ENCODE assay signal across 23 cellular contexts in the genomic region with DNA sequence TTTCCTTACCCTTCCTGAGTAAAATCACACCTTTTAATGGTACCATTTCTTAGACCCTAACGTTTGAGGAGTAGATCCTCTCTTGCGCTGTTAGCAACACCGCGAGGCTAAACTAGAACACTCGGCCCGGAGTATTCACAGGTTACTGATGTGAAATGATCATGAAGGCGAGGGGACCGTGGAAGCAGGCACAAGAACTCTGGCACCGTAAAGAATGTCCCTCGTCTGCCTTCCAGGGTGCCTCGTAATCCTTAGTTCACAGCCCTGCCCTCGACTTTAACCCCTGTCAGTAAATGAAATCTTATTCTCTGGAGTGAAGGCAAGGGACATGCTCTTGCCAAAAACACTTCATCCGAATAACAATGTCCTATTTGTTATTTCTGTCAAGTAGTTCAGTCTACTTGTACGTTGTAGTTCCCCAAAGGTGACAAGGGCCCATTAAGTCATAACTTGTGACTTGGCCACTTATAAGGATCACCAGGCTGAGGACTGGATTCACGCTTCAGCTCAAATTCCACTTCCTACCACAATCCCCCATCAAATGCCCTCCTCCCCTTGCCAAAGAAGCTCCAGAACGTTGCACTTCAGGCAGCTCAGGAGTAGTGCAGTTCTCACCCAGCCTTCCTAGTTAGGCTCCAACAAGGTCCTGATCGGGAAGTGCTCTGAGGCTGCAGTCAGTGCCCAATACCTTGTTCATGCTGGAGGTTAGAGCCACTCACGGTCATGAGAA. TPM values are rescaled to one million over a fixed set of nuclear protein-coding genes. Genes with fewer than 3 reads are reported as not detected.
DNase-seq lines count a peak whose midpoint lies in the region; ATAC-seq, FAIRE-seq and TF ChIP-seq lines count a peak whose summit lies in the region.
"Had no signal": no experiment of that assay in that cellular context is flagged by ENCODE, and none has a peak within 500 bp of the region (broad histone marks: within the 10 kb centered on the region; RNA-seq: fewer than 3 reads in every experiment).

No MANE protein-coding gene starts in this region.

- SMC1A ChIA-PET in GM12878 (lab: Charles Lee; ENCODE audit: uncharacterized antibody, unreplicated experiment) = interaction anchor here (0.8 to 3.4 kb wide), 4 partner anchors 27 to 734 kb away, joined by 3 to 61 read pairs (median 3); no protein-coding TSS in a partner anchor

- no peak for TF ChIP-seq EP300 in GM12878 (IDR thresholded peaks at IDR 0.05; ENCODE audit: borderline replicate concordance in 1 of 2, control insufficient read depth in 1 of 2, low read depth in 2 of 2, low read length in 2 of 2)

- TF ChIP-seq CTCF in HEK293 (tag by site-specific recombination; IDR thresholded peaks at IDR 0.05) (no peak), GM12878 (IDR thresholded peaks at IDR 0.05 in 2 of 3, conservative IDR thresholded peaks at IDR 0.05 in 1 of 3; ENCODE audit: control insufficient read depth in 2 of 3, extremely low read depth in 1 of 3, insufficient read depth in 1 of 3, low read depth in 3 of 3, low read length in 3 of 3) (no peak), parathyroid adenoma (IDR thresholded peaks at IDR 0.05) (no peak), spleen (IDR thresholded peaks at IDR 0.05 in 8 of 11, conservative IDR thresholded peaks at IDR 0.05 in 3 of 11) (no peak)

- H3K27me3 Mint-ChIP-seq in activated T-cell treated with anti-CD3 and anti-CD28 coated beads, Interleukin-2, amount 50 U/mL, for 24 hours = peaks cover 16% of the 10 kb centered on the region
- peaks cover 7% of the 10 kb centered on the region for H3K27me3 Mint-ChIP-seq in activated T-cell treated with anti-CD3 and anti-CD28 coated beads, Interleukin-2, amount 50 U/mL, for 4 hours (ENCODE audit: low read depth)

- intact Hi-C loops in GM12878 (cut with micrococcal nuclease; ENCODE audit: unreplicated experiment) (loop anchor here (5.0 to 10.0 kb wide), 2 partner anchors 81 to 573 kb away; partner anchors contain the start of gene B3GNT7), sciatic nerve (cut with DNase I) (loop anchor here (5.0 kb wide), 1 partner anchor 166 kb away; no protein-coding TSS in a partner anchor), spleen (cut with DNase I; ENCODE audit: low total_unique reads) (no loop called here)

- RAD21 ChIA-PET in GM12878 (lab: Charles Lee; ENCODE audit: unreplicated experiment) = interaction anchor here (1.0 kb wide), 1 partner anchor 19 kb away, joined by 3 read pairs; no protein-coding TSS in a partner anchor

- no peak for ATAC-seq in activated T-cell treated with anti-CD3 and anti-CD28 coated beads, Interleukin-2, amount 50 U/mL, for 4 hours
- no peak for ATAC-seq in GM12878
- no peak for ATAC-seq in sciatic nerve
- ATAC-seq: naive thymus-derived CD4-positive, alpha-beta T cell had no signal

- H3K9me3 Mint-ChIP-seq in activated T-cell treated with anti-CD3 and anti-CD28 coated beads, Interleukin-2, amount 50 U/mL, for 24 hours = no peaks in the 10 kb centered on the region
- H3K9me3 Mint-ChIP-seq in activated T-cell treated with anti-CD3 and anti-CD28 coated beads, Interleukin-2, amount 50 U/mL, for 4 hours = no peaks in the 10 kb centered on the region
- H3K9me3 Mint-ChIP-seq: activated CD4-positive, alpha-beta T cell treated with anti-CD3 and anti-CD28 coated beads, Interleukin-2, amount 10 ng/mL, durations not matched to agents 7 days and 5 days; naive thymus-derived CD4-positive, alpha-beta T cell; T-cell had no signal

- H3K36me3 ChIP-seq in HEK293 (ENCODE audit: control insufficient read depth in 2 of 2, insufficient read depth in 1 of 2, low read length in 2 of 2) = peaks cover 0 to 40% of the 10 kb centered on the region in 2 experiments; a peak in 2 of 3 replicates
- peaks cover 8 to 27% of the 10 kb centered on the region in 2 experiments for H3K36me3 ChIP-seq in GM12878 (ENCODE audit: control insufficient read depth in 2 of 2, insufficient read depth in 2 of 2, low read length in 1 of 2)
- no peaks in the 10 kb centered on the region for H3K36me3 ChIP-seq in parathyroid adenoma (ENCODE audit: control insufficient read depth, insufficient read depth, low read length)
- H3K36me3 ChIP-seq in spleen = peaks cover 0 to 63% (median 35%) of the 10 kb centered on the region in 6 donors

- H3K4me2 ChIP-seq in GM12878 (ENCODE audit: control insufficient read depth, insufficient read depth) (no peak overlapping the region), parathyroid adenoma (ENCODE audit: low read length) (no peak overlapping the region)

- no TSS peak for BruUV-seq in GM12878 (replicated peaks; lab: Mats Ljungman, UMichigan)

- POLR2A ChIA-PET in HEK293 (lab: Yijun Ruan, JAX) = no interaction called here
- POLR2A ChIA-PET in GM12878 (lab: Charles Lee) = no interaction called here

- no peaks in the 10 kb centered on the region for H3K9me3 ChIP-seq in HEK293 (ENCODE audit: control insufficient read depth, insufficient read depth, low read depth, low read length)
- H3K9me3 ChIP-seq in GM12878 (replicated peaks; ENCODE audit: control insufficient read depth, insufficient read depth, low read length) = no peaks in the 10 kb centered on the region
- no peaks in the 10 kb centered on the region for H3K9me3 ChIP-seq in parathyroid adenoma (ENCODE audit: control insufficient read depth, low read length)
- H3K9me3 ChIP-seq in spleen = no peaks in the 10 kb centered on the region
- H3K9me3 ChIP-seq: adrenal gland had no signal

- H4K20me1 ChIP-seq in GM12878 (ENCODE audit: control insufficient read depth, insufficient read depth) = no peaks in the 10 kb centered on the region; the same call in 1 of the 2 replicates

- DNase-seq in activated T-cell treated with anti-CD3 and anti-CD28 coated beads, Interleukin-2, amount 50 U/mL, for 24 hours = no peak
- no peak for DNase-seq in activated T-cell treated with anti-CD3 and anti-CD28 coated beads, Interleukin-2, amount 50 U/mL, for 4 hours
- DNase-seq in GM12878 (ENCODE audit: low read depth, low spot score) (no peak), sciatic nerve (ENCODE audit: low spot score) (no peak), NCI-H2196 (lab: John Stamatoyannopoulos, UW; ENCODE audit: unreplicated experiment) (no peak), spleen (no peak)
- DNase-seq: activated CD4-positive, alpha-beta T cell treated with anti-CD3 and anti-CD28 coated beads, Interleukin-2, amount 10 ng/mL, durations not matched to agents 7 days and 5 days; adrenal gland; caudate nucleus; DMS 273 treated with DMSO at 0.1 percent for 48 hours; dorsolateral prefrontal cortex; foreskin melanocyte; GF-D8; naive thymus-derived CD4-positive, alpha-beta T cell; NCI-H2029; NCI-H524 treated with DMSO at 0.1 percent for 48 hours; posterior cingulate gyrus; small intestine; stimulated activated CD4-positive, alpha-beta T cell treated with anti-CD3 and anti-CD28 coated beads, Interleukin-4, amount 100 ng/mL, for 4 hours; T-cell had no signal

- CTCF ChIA-PET in HEK293 (lab: Yijun Ruan, JAX) (interaction anchor here (0.9 to 2.2 kb wide), 3 partner anchors 10 to 92 kb away, joined by 3 to 8 read pairs (median 3); no protein-coding TSS in a partner anchor), GM12878 (lab: Yijun Ruan, JAX) (interaction anchor here (0.9 to 1.6 kb wide), 2 partner anchors 27 to 166 kb away, joined by 5 to 7 read pairs; no protein-coding TSS in a partner anchor)

- no peak overlapping the region for H3K4me3 Mint-ChIP-seq in activated T-cell treated with anti-CD3 and anti-CD28 coated beads, Interleukin-2, amount 50 U/mL, for 24 hours
- H3K4me3 Mint-ChIP-seq in activated T-cell treated with anti-CD3 and anti-CD28 coated beads, Interleukin-2, amount 50 U/mL, for 4 hours = no peak overlapping the region
- H3K4me3 Mint-ChIP-seq: activated CD4-positive, alpha-beta T cell treated with anti-CD3 and anti-CD28 coated beads, Interleukin-2, amount 10 ng/mL, durations not matched to agents 7 days and 5 days; naive thymus-derived CD4-positive, alpha-beta T cell; T-cell had no signal

- in situ Hi-C loops in GM12878 (cut with MboI) = no loop called here

- H3K79me2 ChIP-seq in GM12878 (ENCODE audit: control insufficient read depth, insufficient read depth, low read length) = no peaks in the 10 kb centered on the region
- H3K79me2 ChIP-seq in parathyroid adenoma = no peaks in the 10 kb centered on the region

- FAIRE-seq in GM12878 (lab: Jason Lieb, UNC) = no peak
- FAIRE-seq: GM12892 had no signal

- peaks cover 7% of the 10 kb centered on the region for H3K4me1 Mint-ChIP-seq in activated T-cell treated with anti-CD3 and anti-CD28 coated beads, Interleukin-2, amount 50 U/mL, for 24 hours (ENCODE audit: low read depth)
- H3K4me1 Mint-ChIP-seq in activated T-cell treated with anti-CD3 and anti-CD28 coated beads, Interleukin-2, amount 50 U/mL, for 4 hours (ENCODE audit: low read depth) = peaks cover 5% of the 10 kb centered on the region

- no peak overlapping the region for H2AFZ ChIP-seq in GM12878 (ENCODE audit: control insufficient read depth, low read depth, low read length)
- peak overlapping the region; percentile 62 for H2AFZ ChIP-seq in parathyroid adenoma

- 90% methylated on average over 18 of the region's 18 CpGs for WGBS in GM12878 (ENCODE audit: insufficient coverage, insufficient replicate concordance, low lambda C conversion rate, missing lambda C conversion rate)
- WGBS in spleen, 5 donors = 77 to 87% (median 82%) methylated on average over 18 of the region's 18 CpGs

- TF ChIP-seq POLR2A in GM12878 (IDR thresholded peaks at IDR 0.05; ENCODE audit: low read depth, low read length) (no peak), spleen (IDR thresholded peaks at IDR 0.05) (no peak)

- peaks cover 52% of the 10 kb centered on the region for H3K36me3 Mint-ChIP-seq in activated T-cell treated with anti-CD3 and anti-CD28 coated beads, Interleukin-2, amount 50 U/mL, for 24 hours (ENCODE audit: low read depth)
- H3K36me3 Mint-ChIP-seq in activated T-cell treated with anti-CD3 and anti-CD28 coated beads, Interleukin-2, amount 50 U/mL, for 4 hours (ENCODE audit: insufficient read depth) = peaks cover 26% of the 10 kb centered on the region

- H3K27ac Mint-ChIP-seq in activated T-cell treated with anti-CD3 and anti-CD28 coated beads, Interleukin-2, amount 50 U/mL, for 24 hours = peak overlapping the region; percentile 50
- H3K27ac Mint-ChIP-seq: activated CD4-positive, alpha-beta T cell treated with anti-CD3 and anti-CD28 coated beads, Interleukin-2, amount 10 ng/mL, durations not matched to agents 7 days and 5 days had no signal

- H3K4me3 ChIP-seq in HEK293 (ENCODE audit: low read depth, low read length) = no peak overlapping the region
- no peak overlapping the region for H3K4me3 ChIP-seq in GM12878
- H3K4me3 ChIP-seq in parathyroid adenoma (ENCODE audit: low read depth, low read length) = no peak overlapping the region
- no peak overlapping the region for H3K4me3 ChIP-seq in spleen
- H3K4me3 ChIP-seq: adrenal gland, dorsolateral prefrontal cortex had no signal

- H3K27me3 ChIP-seq in GM12878 (replicated peaks in 1 of 2; ENCODE audit: control insufficient read depth in 2 of 2, insufficient read depth in 2 of 2, low read length in 1 of 2) (no peaks in the 10 kb centered on the region), parathyroid adenoma (ENCODE audit: control insufficient read depth, insufficient read depth, low read length) (no peaks in the 10 kb centered on the region), spleen (replicated peaks in 1 of 7) (peaks cover 0 to 19% (median 9%) of the 10 kb centered on the region in 7 donors)
- H3K27me3 ChIP-seq: adrenal gland, dorsolateral prefrontal cortex had no signal

- H3K27ac ChIP-seq in HEK293 (ENCODE audit: extremely low read depth, low read depth, low read length) (no peak overlapping the region), GM12878 (ENCODE audit: control insufficient read depth, insufficient read depth) (no peak overlapping the region), parathyroid adenoma (peak overlapping the region; percentile 94), spleen (no peak overlapping the region)
- H3K27ac ChIP-seq: adrenal gland, dorsolateral prefrontal cortex had no signal

- no peaks in the 10 kb centered on the region for H3K4me1 ChIP-seq in HEK293 (ENCODE audit: control insufficient read depth, insufficient read depth, low read length)
- no peaks in the 10 kb centered on the region for H3K4me1 ChIP-seq in GM12878 (ENCODE audit: control insufficient read depth, insufficient read depth, low read length)
- peaks cover 18% of the 10 kb centered on the region for H3K4me1 ChIP-seq in parathyroid adenoma
- peaks cover 0 to 11% (median 9%) of the 10 kb centered on the region in 6 donors for H3K4me1 ChIP-seq in spleen

- TF ChIP-seq RAD21 in GM12878 (IDR thresholded peaks at IDR 0.05; ENCODE audit: insufficient read depth, low read depth, low read length) = no peak

- H3K9ac ChIP-seq in GM12878 (ENCODE audit: control insufficient read depth, insufficient read depth, low read length) (no peak overlapping the region), parathyroid adenoma (no peak overlapping the region)

RNA-seq across cellular contexts. Expression of gene ITM2C, which starts 43.3 kb away (rescaled TPM):
- 10 to 100 TPM; 17.2 to 29.4 (median 22.1) TPM for total RNA-seq in activated T-cell treated with anti-CD3 and anti-CD28 coated beads, Interleukin-2, amount 50 U/mL, for 4 hours
- total RNA-seq in GM12878 (2013; cell fraction: nucleolus; rRNA removed) = 42.5 and 42.9 TPM in 2 replicates
- total RNA-seq in GM12878 (2014; rRNA removed) (110 and 131 TPM in 2 replicates), GM12878 (2014; rRNA removed; fragmentation: Illumina TruSeq; extraction: Trizol) (102 and 110 TPM in 2 replicates), GM12878 (2021) (155 and 167 TPM in 2 replicates), sciatic nerve (136 TPM), spleen (100 to 1,000 TPM in 2 of 7 donors, 10 to 100 TPM in 5; 58.5 to 150 (median 87.6) TPM)
- polyA plus RNA-seq in GM12878 (2011; ENCODE audit: low read depth) = 46.6 TPM
- polyA plus RNA-seq in GM12878 (2011; rRNA removed) (57.5 and 96.3 TPM in 2 replicates), GM12878 (2014; fragmentation: Illumina TruSeq; extraction: Trizol) (82.9 and 170 TPM in 2 replicates), GM12878 (2014; fragmentation: Nextera tagmentation; extraction: Ambion mirVana) (10 to 100 TPM in 1 of 2 experiments, 1 to 10 TPM in 1; 5.4 to 16.9 TPM), GM12878 (2014; rRNA removed) (185 and 204 TPM in 2 replicates), GM12878 (2016; fragmentation: Nextera tagmentation; extraction: Ambion mirVana) (100 to 1,000 TPM; 191 to 195 TPM), spleen (100 to 1,000 TPM in 2 of 3 donors, 10 to 100 TPM in 1; 97.5 to 148 (median 108) TPM)
- 139 and 172 TPM in 2 replicates for polyA plus RNA-seq in GM12878 (2011; cell fraction: cytosol; rRNA removed)
- polyA plus RNA-seq in GM12878 (2011; cell fraction: nucleus; rRNA removed) = 53.0 and 55.2 TPM in 2 replicates
- 79.4 and 173 TPM in 2 replicates for polyA plus RNA-seq in GM12878 (2012)
- 118 and 121 TPM in 2 replicates for polyA minus RNA-seq in GM12878 (2011; rRNA and poly(A)+ RNA removed)
- 26.1 and 33.1 TPM in 2 replicates for polyA minus RNA-seq in GM12878 (2011; cell fraction: cytosol; rRNA and poly(A)+ RNA removed)
- 5.1 and 9.5 TPM in 2 replicates for polyA minus RNA-seq in GM12878 (2011; cell fraction: nucleus; rRNA and poly(A)+ RNA removed)
